1 cellular context compared by ENCODE assay signal in the genomic region with DNA sequence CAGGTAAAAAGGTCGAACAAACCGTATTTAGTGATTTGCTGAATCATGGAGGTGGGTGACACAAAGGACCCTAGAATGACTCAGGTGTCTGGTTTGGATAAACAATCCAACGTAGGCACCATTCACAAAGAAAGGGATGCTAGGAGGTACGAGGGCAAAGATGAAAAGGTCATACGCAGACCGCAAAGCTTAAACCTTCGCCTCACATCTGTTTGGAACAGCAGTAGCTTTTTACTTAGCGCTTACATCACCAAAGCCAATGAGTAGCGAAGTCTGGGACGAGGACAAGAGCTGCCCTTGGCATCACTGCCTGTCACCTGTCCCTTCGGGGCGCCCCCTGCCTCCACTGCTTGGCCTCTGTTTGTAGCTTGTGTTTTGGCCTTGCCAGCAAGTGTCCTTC.
TF ChIP-seq lines count a peak whose summit lies in the region.

No MANE protein-coding gene starts in this region.

TF ChIP-seq in K562, 482 proteins besides CTCF, POLR2A, EP300 and RAD21 (continued from another document):
- TF ChIP-seq GATAD2A (IDR thresholded peaks at IDR 0.05) (no peak), CBFA2T2 (conservative IDR thresholded peaks at IDR 0.05) (no peak; the same call in 1 of the 2 replicates), ZEB2 (IDR thresholded peaks at IDR 0.05) (0 out of 2 replicates have a peak, but pooled peaks have one; percentile 23), KDM1A (IDR thresholded peaks at IDR 0.05) (peak; percentile 28 to 65; a peak in 3 of 4 replicates), TCF3 (CRISPR knock-in tag; IDR thresholded peaks at IDR 0.05) (peak; percentile 11; the same call in 1 of the 2 replicates), ZNF695 (CRISPR knock-in tag; IDR thresholded peaks at IDR 0.05) (no peak), RCOR1 (IDR thresholded peaks at IDR 0.05; ENCODE audit: borderline replicate concordance in 1 of 2, low read depth in 2 of 2, low read length in 2 of 2) (no peak), NFE2 (IDR thresholded peaks at IDR 0.05; ENCODE audit: low read depth) (peak; percentile 84)
- TF ChIP-seq, protein P1, sequence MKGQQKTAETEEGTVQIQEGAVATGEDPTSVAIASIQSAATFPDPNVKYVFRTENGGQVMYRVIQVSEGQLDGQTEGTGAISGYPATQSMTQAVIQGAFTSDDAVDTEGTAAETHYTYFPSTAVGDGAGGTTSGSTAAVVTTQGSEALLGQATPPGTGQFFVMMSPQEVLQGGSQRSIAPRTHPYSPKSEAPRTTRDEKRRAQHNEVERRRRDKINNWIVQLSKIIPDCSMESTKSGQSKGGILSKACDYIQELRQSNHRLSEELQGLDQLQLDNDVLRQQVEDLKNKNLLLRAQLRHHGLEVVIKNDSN (CRISPR knock-in tag; IDR thresholded peaks at IDR 0.05) = peak; percentile 37; the same call in 1 of the 2 replicates
- TF ChIP-seq, protein P2, sequence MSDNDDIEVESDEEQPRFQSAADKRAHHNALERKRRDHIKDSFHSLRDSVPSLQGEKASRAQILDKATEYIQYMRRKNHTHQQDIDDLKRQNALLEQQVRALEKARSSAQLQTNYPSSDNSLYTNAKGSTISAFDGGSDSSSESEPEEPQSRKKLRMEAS (CRISPR knock-in tag; IDR thresholded peaks at IDR 0.05) = peak; percentile 33; the same call in 1 of the 2 replicates
